Comparison of ENCODE assay signal across 17 cellular contexts in the genomic region with DNA sequence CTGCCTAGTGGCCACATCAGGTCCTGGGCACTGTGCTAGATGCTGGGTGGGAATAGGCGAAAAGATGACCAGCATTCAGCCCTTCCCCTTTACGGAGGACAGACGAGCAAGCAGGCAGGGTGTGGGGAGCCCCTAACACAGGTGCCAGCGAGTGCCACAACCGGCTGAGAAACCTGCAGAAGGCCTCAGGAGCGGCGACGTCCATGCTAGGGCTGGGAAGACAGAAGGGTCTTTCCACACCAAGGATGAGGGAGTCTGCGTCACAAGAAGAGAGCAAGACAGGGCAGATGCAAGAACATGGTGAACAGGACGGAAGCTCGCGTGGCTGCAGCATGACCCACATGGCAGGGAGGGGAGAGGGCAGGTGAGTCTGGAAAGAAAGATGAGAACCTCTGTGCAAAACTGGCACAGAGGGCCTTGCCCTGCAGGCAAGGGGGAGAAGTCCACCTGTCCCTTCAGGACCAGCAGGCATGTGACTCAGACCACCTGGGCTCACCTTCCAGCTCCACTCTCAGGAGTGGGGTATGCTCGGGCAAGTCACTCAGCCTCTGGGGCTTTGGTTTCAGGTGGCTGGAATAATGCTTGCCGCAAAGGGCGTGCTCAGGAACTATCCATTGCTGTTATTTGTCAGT. TPM values are rescaled to one million over a fixed set of nuclear protein-coding genes. Genes with fewer than 3 reads are reported as not detected.
DNase-seq lines count a peak whose midpoint lies in the region; ATAC-seq and TF ChIP-seq lines count a peak whose summit lies in the region.
"Had no signal": no experiment of that assay in that cellular context is flagged by ENCODE, and none has a peak within 500 bp of the region (broad histone marks: within the 10 kb centered on the region; RNA-seq: fewer than 3 reads in every experiment).

No MANE protein-coding gene starts in this region.

- no peaks in the 10 kb centered on the region for H3K9me3 Mint-ChIP-seq in activated naive CD8-positive, alpha-beta T cell (ENCODE audit: low read depth)
- H3K9me3 Mint-ChIP-seq in activated naive CD8-positive, alpha-beta T cell treated with anti-CD3 and anti-CD28 coated beads, Interleukin-2, amount 50 U/mL, for 24 hours: no peaks in the 10 kb centered on the region
- no peaks in the 10 kb centered on the region for H3K9me3 Mint-ChIP-seq in endodermal cell
- H3K9me3 Mint-ChIP-seq: activated T-cell treated with anti-CD3 and anti-CD28 coated beads, Interleukin-2, amount 50 U/mL, for 72 hours; CD8-positive, alpha-beta memory T cell; nephron progenitor cell had no signal

- peaks cover 39% of the 10 kb centered on the region for H3K4me1 Mint-ChIP-seq in activated naive CD8-positive, alpha-beta T cell (ENCODE audit: low read depth)
- peaks cover 30% of the 10 kb centered on the region for H3K4me1 Mint-ChIP-seq in activated naive CD8-positive, alpha-beta T cell treated with anti-CD3 and anti-CD28 coated beads, Interleukin-2, amount 50 U/mL, for 24 hours
- no peaks in the 10 kb centered on the region for H3K4me1 Mint-ChIP-seq in endodermal cell

- TF ChIP-seq CTCF in epithelial cell of esophagus (IDR thresholded peaks at IDR 0.05; ENCODE audit: insufficient read depth, low read depth, low read length, missing control alignments): no peak
- no peak for TF ChIP-seq CTCF in endodermal cell (conservative IDR thresholded peaks at IDR 0.05)

- no peaks in the 10 kb centered on the region for H3K9me3 ChIP-seq in stomach smooth muscle (ENCODE audit: control insufficient read depth in 2 of 2, low read length in 2 of 2)
- H3K9me3 ChIP-seq in endodermal cell (ENCODE audit: control insufficient read depth, low read length): no peaks in the 10 kb centered on the region
- H3K9me3 ChIP-seq: adrenal gland, upper lobe of left lung had no signal

- H3K4me3 ChIP-seq in epithelial cell of esophagus (ENCODE audit: low read length) (no peak overlapping the region), stomach smooth muscle (ENCODE audit: low read length in 2 of 2) (no peak overlapping the region), endodermal cell (ENCODE audit: low read length) (no peak overlapping the region)
- H3K4me3 ChIP-seq: adrenal gland, upper lobe of left lung had no signal

- H3K27ac ChIP-seq in stomach smooth muscle (ENCODE audit: low read length): peak overlapping the region; percentile 53
- H3K27ac ChIP-seq in endodermal cell (ENCODE audit: low read depth, low read length): no peak overlapping the region
- H3K27ac ChIP-seq: upper lobe of left lung had no signal

- peaks cover 56% of the 10 kb centered on the region for H3K4me1 ChIP-seq in stomach smooth muscle (ENCODE audit: control insufficient read depth, insufficient read depth, low read length)
- H3K4me1 ChIP-seq in endodermal cell (ENCODE audit: control insufficient read depth, insufficient read depth, low read length): no peaks in the 10 kb centered on the region

- H3K36me3 Mint-ChIP-seq in activated naive CD8-positive, alpha-beta T cell: no peaks in the 10 kb centered on the region
- H3K36me3 Mint-ChIP-seq in activated naive CD8-positive, alpha-beta T cell treated with anti-CD3 and anti-CD28 coated beads, Interleukin-2, amount 50 U/mL, for 24 hours (ENCODE audit: low read depth): no peaks in the 10 kb centered on the region
- no peaks in the 10 kb centered on the region for H3K36me3 Mint-ChIP-seq in endodermal cell (ENCODE audit: low read depth)
- H3K36me3 Mint-ChIP-seq: CD8-positive, alpha-beta memory T cell had no signal

- no peak for ATAC-seq in activated naive CD8-positive, alpha-beta T cell treated with anti-CD3 and anti-CD28 coated beads, Interleukin-2, amount 50 U/mL, for 24 hours
- no peak for ATAC-seq in HG03457 (IDR thresholded peaks at IDR 0.05; ENCODE audit: unreplicated experiment)

- no peaks in the 10 kb centered on the region for H3K27me3 Mint-ChIP-seq in activated naive CD8-positive, alpha-beta T cell
- H3K27me3 Mint-ChIP-seq in activated naive CD8-positive, alpha-beta T cell treated with anti-CD3 and anti-CD28 coated beads, Interleukin-2, amount 50 U/mL, for 24 hours: peaks cover 2% of the 10 kb centered on the region
- peaks cover 7% of the 10 kb centered on the region for H3K27me3 Mint-ChIP-seq in endodermal cell (ENCODE audit: insufficient read depth)

- 90 to 92% methylated on average over 14 to 15 of the region's 15 CpGs for WGBS in endodermal cell (ENCODE audit: insufficient coverage in 1 of 2, insufficient read length in 1 of 2), 2 experiments

- H3K27me3 ChIP-seq in stomach smooth muscle (ENCODE audit: control insufficient read depth in 1 of 2, insufficient read depth in 2 of 2, low read length in 2 of 2) (no peaks in the 10 kb centered on the region), endodermal cell (ENCODE audit: control insufficient read depth, insufficient read depth, low read length, poor library complexity, severe bottlenecking) (no peaks in the 10 kb centered on the region)
- H3K27me3 ChIP-seq: adrenal gland, upper lobe of left lung had no signal

- peak overlapping the region; percentile 41 for H3K27ac Mint-ChIP-seq in activated naive CD8-positive, alpha-beta T cell
- no peak overlapping the region for H3K27ac Mint-ChIP-seq in activated naive CD8-positive, alpha-beta T cell treated with anti-CD3 and anti-CD28 coated beads, Interleukin-2, amount 50 U/mL, for 24 hours
- H3K27ac Mint-ChIP-seq in endodermal cell: no peak overlapping the region
- H3K27ac Mint-ChIP-seq: activated T-cell treated with anti-CD3 and anti-CD28 coated beads, Interleukin-2, amount 50 U/mL, for 72 hours; nephron progenitor cell had no signal

- H3K9ac ChIP-seq in stomach smooth muscle (ENCODE audit: low read length in 2 of 2) (no peak overlapping the region), endodermal cell (ENCODE audit: extremely low read depth, low read length, poor library complexity, severe bottlenecking) (no peak overlapping the region)

- H3K4me3 Mint-ChIP-seq in activated naive CD8-positive, alpha-beta T cell: peak overlapping the region; percentile 57
- H3K4me3 Mint-ChIP-seq in activated naive CD8-positive, alpha-beta T cell treated with anti-CD3 and anti-CD28 coated beads, Interleukin-2, amount 50 U/mL, for 24 hours: no peak overlapping the region
- no peak overlapping the region for H3K4me3 Mint-ChIP-seq in endodermal cell
- H3K4me3 Mint-ChIP-seq: activated T-cell treated with anti-CD3 and anti-CD28 coated beads, Interleukin-2, amount 50 U/mL, for 72 hours; nephron progenitor cell had no signal

- H3K36me3 ChIP-seq in stomach smooth muscle (ENCODE audit: control insufficient read depth in 2 of 2, insufficient read depth in 2 of 2, low read length in 2 of 2) (peaks cover 2 to 4% of the 10 kb centered on the region in 2 donors), endodermal cell (ENCODE audit: control insufficient read depth, insufficient read depth, low read length) (no peaks in the 10 kb centered on the region)
- H3K36me3 ChIP-seq: adrenal gland, upper lobe of left lung had no signal

- no peak for DNase-seq in activated naive CD8-positive, alpha-beta T cell treated with anti-CD3 and anti-CD28 coated beads, Interleukin-2, amount 50 U/mL, for 24 hours
- DNase-seq in NCI-H2107 treated with DMSO at 0.1 percent for 48 hours (lab: John Stamatoyannopoulos, UW; ENCODE audit: unreplicated experiment) (peak; percentile 85), epithelial cell of esophagus (ENCODE audit: low read depth) (peak; percentile 25), endodermal cell (no peak), activated gamma-delta T cell treated with Interleukin-2 at 50 U/mL for 16 hours (no peak)
- DNase-seq: effector CD4-positive, alpha-beta T cell; mesenchymal stem cell; NCI-H1436 treated with DMSO at 0.1 percent for 48 hours; NCI-H446; nephron progenitor cell had no signal

RNA-seq across cellular contexts. Expression of a gene that starts 36.7 kb away (rescaled TPM):
- total RNA-seq in endodermal cell: 1 to 10 TPM; 1.1 to 1.9 TPM
- 19.3 TPM for polyA plus RNA-seq in endodermal cell (2013, experiment 1 of 2)
- 17.8 TPM for polyA plus RNA-seq in endodermal cell (2013, experiment 2 of 2)

RNA-seq across cellular contexts. Expression of a gene that starts 49.4 kb away (rescaled TPM):
- total RNA-seq in endodermal cell: 1 to 10 TPM; 2.3 to 9.1 TPM
- polyA plus RNA-seq in endodermal cell (2013, experiment 1 of 2): 4.0 TPM
- 4.1 TPM for polyA plus RNA-seq in endodermal cell (2013, experiment 2 of 2)

Comparison
In these comparisons a context has a peak if more than half of its experiments do, and no peak if none do; other contexts are left out.
1. DNase-seq: peak in NCI-H2107 treated with DMSO at 0.1 percent for 48 hours (single experiment) and epithelial cell of esophagus (single experiment); none in activated naive CD8-positive, alpha-beta T cell treated with anti-CD3 and anti-CD28 coated beads, Interleukin-2, amount 50 U/mL, for 24 hours (single experiment), endodermal cell (single experiment) and activated gamma-delta T cell treated with Interleukin-2 at 50 U/mL for 16 hours (single experiment).